ENCODE assay signal across 8 cellular contexts in genomic region chr5:146048994-146049703, GRCh38. TPM values are rescaled to one million over a fixed set of nuclear protein-coding genes. Genes with fewer than 3 reads are reported as not detected.
A peak's percentile ranks its signal among the peaks of the same experiment; 100 is the strongest.
DNase-seq lines count a peak whose midpoint lies in the region; ATAC-seq, FAIRE-seq and TF ChIP-seq lines count a peak whose summit lies in the region.

No MANE protein-coding gene starts in this region.

- peak; percentile 91 for FAIRE-seq in HepG2 (lab: Jason Lieb, UNC)

- in situ Hi-C loops in HepG2 (cut with HindIII; ENCODE audit: extremely low pct_ligation_motif_present, low pct_unique_long_range_greater_than_20kb), result no loop called here

- no TSS peak for BruUV-seq in HepG2 (replicated peaks; lab: Mats Ljungman, UMichigan)

- H3K27me3 Mint-ChIP-seq in chondrocyte (ENCODE audit: low read depth), result no peaks in the 10 kb centered on the region

- H3K9me3 ChIP-seq in HepG2 (ENCODE audit: low read length), result no peaks in the 10 kb centered on the region
- H3K9me3 ChIP-seq in upper lobe of right lung, result no peaks in the 10 kb centered on the region

- TF ChIP-seq CTCF in chondrocyte (IDR thresholded peaks at IDR 0.05) (peak; percentile 89), HepG2 (CRISPR knock-in tag; IDR thresholded peaks at IDR 0.05) (peak; percentile 83), upper lobe of right lung (IDR thresholded peaks at IDR 0.05) (peak; percentile 68)

- TF ChIP-seq POLR2A in HepG2 (IDR thresholded peaks at IDR 0.05; ENCODE audit: insufficient read depth in 1 of 2, low read depth in 2 of 2, low read length in 2 of 2), result no peak

- peak; percentile 92 for ATAC-seq in HepG2
- ATAC-seq in upper lobe of right lung, result peak; percentile 82
- ATAC-seq in GM19397 (IDR thresholded peaks at IDR 0.05; ENCODE audit: unreplicated experiment), result no peak
- no peak for ATAC-seq in HG02571 (IDR thresholded peaks at IDR 0.05; ENCODE audit: unreplicated experiment)

- H4K20me1 ChIP-seq in HepG2 (ENCODE audit: insufficient read depth, low read length), result no peaks in the 10 kb centered on the region

- no peaks in the 10 kb centered on the region for H3K27me3 ChIP-seq in HepG2 (ENCODE audit: control insufficient read depth in 1 of 2, insufficient read depth in 2 of 2, low read length in 2 of 2)
- no peaks in the 10 kb centered on the region for H3K27me3 ChIP-seq in upper lobe of right lung

- H3K36me3 ChIP-seq in HepG2 (replicated peaks in 1 of 2; ENCODE audit: control insufficient read depth in 1 of 2, insufficient read depth in 2 of 2, low read length in 2 of 2) (peaks cover 2 to 10% of the 10 kb centered on the region in 2 experiments; a peak in 3 of 5 replicates), upper lobe of right lung (no peaks in the 10 kb centered on the region)

- no peak overlapping the region for H3K4me2 ChIP-seq in HepG2 (ENCODE audit: low read depth, low read length)

- H3K36me3 Mint-ChIP-seq in chondrocyte (ENCODE audit: low read depth), result no peaks in the 10 kb centered on the region

- H3K27ac Mint-ChIP-seq in chondrocyte (ENCODE audit: unreplicated experiment), result no peak overlapping the region

- no peak overlapping the region for H3K9ac ChIP-seq in HepG2 (ENCODE audit: insufficient read depth, low read depth, low read length)

- TF ChIP-seq EP300 in HepG2 (IDR thresholded peaks at IDR 0.05; ENCODE audit: low read depth in 2 of 2, low read length in 2 of 2) (no peak), HepG2 (CRISPR knock-in tag; IDR thresholded peaks at IDR 0.05; ENCODE audit: borderline replicate concordance) (no peak)

- CTCF ChIA-PET in HepG2 (lab: Yijun Ruan, JAX; ENCODE audit: low intra/inter-chr PET ratio, low total read pairs), result interaction anchor here (1.1 to 2.2 kb wide), 5 partner anchors 141 to 368 kb away, joined by 3 to 7 read pairs (median 6); no protein-coding TSS in a partner anchor

- H3K4me1 Mint-ChIP-seq in chondrocyte (ENCODE audit: low read depth), result peaks cover 6% of the 10 kb centered on the region

- H3K9me3 Mint-ChIP-seq in chondrocyte (ENCODE audit: low read depth), result no peaks in the 10 kb centered on the region

- POLR2A ChIA-PET in HepG2 (lab: Yijun Ruan, JAX), result no interaction called here

- no peak overlapping the region for H2AFZ ChIP-seq in HepG2 (ENCODE audit: low read length)

- H3K4me1 ChIP-seq in HepG2 (ENCODE audit: insufficient read depth, low read length) (no peaks in the 10 kb centered on the region), upper lobe of right lung (no peaks in the 10 kb centered on the region)

- H3K79me2 ChIP-seq in HepG2 (ENCODE audit: insufficient read depth, low read length), result no peaks in the 10 kb centered on the region

- peak; percentile 84 for TF ChIP-seq RAD21 in HepG2 (CRISPR knock-in tag; IDR thresholded peaks at IDR 0.05)

- no peak overlapping the region for H3K27ac ChIP-seq in HepG2 (ENCODE audit: extremely low read length, insufficient read depth, low read length)
- H3K27ac ChIP-seq in upper lobe of right lung, result no peak overlapping the region

- H3K4me3 ChIP-seq in HepG2 (replicated peaks in 1 of 3; ENCODE audit: insufficient read depth in 1 of 3, low read depth in 2 of 3, low read length in 3 of 3), result no peak overlapping the region
- H3K4me3 ChIP-seq in upper lobe of right lung, result no peak overlapping the region

- WGBS in HepG2 (ENCODE audit: low lambda C conversion rate), result 84% methylated on average over 15 of the region's 15 CpGs

- intact Hi-C loops in HepG2 (cut with micrococcal nuclease; ENCODE audit: unreplicated experiment), result loop anchor here (1.0 to 2.0 kb wide), 5 partner anchors 112 to 368 kb away; partner anchors contain the start of gene SH3RF2
- intact Hi-C loops in upper lobe of right lung (cut with DNase I), result no loop called here

- DNase-seq in ELF-1 (ENCODE audit: low read depth, low spot score) (peak; percentile 63), HT1080 (ENCODE audit: low read depth) (peak; percentile 71), NOMO-1 treated with DMSO at 0.1 percent for 48 hours (lab: John Stamatoyannopoulos, UW; ENCODE audit: unreplicated experiment) (peak; percentile 48), chondrocyte (ENCODE audit: low spot score) (no peak), HepG2 (ENCODE audit: low spot score) (peak; percentile 66), upper lobe of right lung (no peak)

- no peak overlapping the region for H3K4me3 Mint-ChIP-seq in chondrocyte (ENCODE audit: unreplicated experiment)

TF ChIP-seq in HepG2, 621 proteins besides CTCF, POLR2A, EP300 and RAD21:
- peak; percentile 13; the same call in 1 of the 2 replicates for TF ChIP-seq CEBPG (CRISPR knock-in tag; IDR thresholded peaks at IDR 0.05)
- TF ChIP-seq, protein P1, sequence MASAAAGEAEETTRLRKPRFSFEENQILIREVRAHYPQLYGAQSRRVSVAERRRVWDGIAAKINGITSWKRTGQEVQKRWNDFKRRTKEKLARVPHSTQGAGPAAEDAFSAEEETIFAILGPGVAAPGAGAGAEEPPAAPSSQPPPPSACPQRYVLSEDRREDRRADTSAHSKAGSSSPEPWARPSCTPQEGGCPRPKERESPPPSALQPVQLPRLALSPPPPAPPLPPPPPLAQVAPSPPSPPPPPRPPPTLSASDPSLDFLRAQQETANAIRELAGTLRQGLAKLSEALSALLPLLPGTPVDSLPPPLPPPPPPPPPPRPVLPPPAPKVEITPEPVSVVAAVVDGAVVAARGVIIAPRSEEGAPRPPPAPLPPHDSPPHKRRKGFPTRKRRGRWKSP (CRISPR knock-in tag; IDR thresholded peaks at IDR 0.05), result 0 out of 2 replicates have a peak, but pooled peaks have one; percentile 36
- peak; percentile 51; the same call in 1 of the 2 replicates for TF ChIP-seq GFI1 (CRISPR knock-in tag; IDR thresholded peaks at IDR 0.05; ENCODE audit: borderline replicate concordance)
- peak; percentile 19 for TF ChIP-seq TEAD3 (CRISPR knock-in tag; optimal IDR thresholded peaks at IDR 0.05; ENCODE audit: borderline replicate concordance)
- no peak for TF ChIP-seq EED (CRISPR knock-in tag; IDR thresholded peaks at IDR 0.05)
- TF ChIP-seq SOX5 (CRISPR knock-in tag; IDR thresholded peaks at IDR 0.05; ENCODE audit: borderline replicate concordance), result 0 out of 2 replicates have a peak, but pooled peaks have one; percentile 16
- peak; percentile 92 for TF ChIP-seq SMC3 (IDR thresholded peaks at IDR 0.05; ENCODE audit: low read length)
- peak; percentile 94 for TF ChIP-seq STAG1 (CRISPR knock-in tag; IDR thresholded peaks at IDR 0.05)
- TF ChIP-seq ZNF605 (CRISPR knock-in tag; IDR thresholded peaks at IDR 0.05), result 0 out of 2 replicates have a peak, but pooled peaks have one; percentile 23
- TF ChIP-seq ZNF747 (CRISPR knock-in tag; IDR thresholded peaks at IDR 0.05; ENCODE audit: borderline replicate concordance), result 0 out of 2 replicates have a peak, but pooled peaks have one; percentile 31
- TF ChIP-seq MIXL1 (CRISPR knock-in tag; IDR thresholded peaks at IDR 0.05), result 0 out of 2 replicates have a peak, but pooled peaks have one; percentile 21
- TF ChIP-seq NFE2L2 (IDR thresholded peaks at IDR 0.05; ENCODE audit: low read length), result no peak
- no peak for TF ChIP-seq ARNT2 (CRISPR knock-in tag; IDR thresholded peaks at IDR 0.05; ENCODE audit: low read depth)

RNA-seq across cellular contexts. Expression of gene PLAC8L1, which starts 56.2 kb away (rescaled TPM):
- total RNA-seq in HT1080 (2014; rRNA removed; shearing (Covaris generic)), result not detected in 2 replicates
- polyA plus RNA-seq in HT1080 (2015; cell fraction: cytosol; rRNA removed), result 0.30 and 0.42 TPM in 2 replicates
- polyA plus RNA-seq in HT1080 (2015; cell fraction: nucleus; rRNA removed), result 0.75 and 0.79 TPM in 2 replicates
- total RNA-seq in chondrocyte, result 0.59 to 0.97 TPM (median 0.94 TPM) in 3 replicates
- not detected in 2 replicates for total RNA-seq in HepG2 (2016; rRNA removed; fragmentation: Illumina TruSeq; extraction: Trizol)
- not detected in 2 replicates for total RNA-seq in HepG2 (2016; cell fraction: cytosol; rRNA removed; fragmentation: Illumina TruSeq; extraction: Trizol; ENCODE audit: low read depth)
- total RNA-seq in HepG2 (2016; cell fraction: insoluble cytoplasmic fraction; rRNA removed; fragmentation: Illumina TruSeq; extraction: Trizol), result not detected in 2 replicates
- not detected in 2 replicates for total RNA-seq in HepG2 (2016; cell fraction: membrane; rRNA removed; fragmentation: Illumina TruSeq; extraction: Trizol)
- total RNA-seq in HepG2 (2016; cell fraction: nucleus; rRNA removed; fragmentation: Illumina TruSeq; extraction: Trizol), result 0.71 TPM in 1 of 2 replicates, not detected in the other
- 0.29 and 0.44 TPM in 2 replicates for polyA plus RNA-seq in HepG2 (2011; rRNA removed)
- 0.13 and 0.21 TPM in 2 replicates for polyA plus RNA-seq in HepG2 (2011; cell fraction: cytosol; rRNA removed)
- 2.1 and 2.5 TPM in 2 replicates for polyA plus RNA-seq in HepG2 (2011; cell fraction: nucleus; rRNA removed)
- polyA plus RNA-seq in HepG2 (2012), result 0.52 and 1.0 TPM in 2 replicates
- polyA plus RNA-seq in HepG2 (2016; cell fraction: cytosol; fragmentation: Illumina TruSeq; extraction: Trizol; ENCODE audit: low read depth), result not detected in 2 replicates
- polyA plus RNA-seq in HepG2 (2016; cell fraction: insoluble cytoplasmic fraction; fragmentation: Illumina TruSeq; extraction: Trizol; ENCODE audit: low read depth), result not detected in 2 replicates
- polyA plus RNA-seq in HepG2 (2016; cell fraction: membrane; fragmentation: Illumina TruSeq; extraction: Trizol; ENCODE audit: low read depth), result not detected in 2 replicates
- 1.8 TPM in 1 of 2 replicates, not detected in the other for polyA plus RNA-seq in HepG2 (2016; cell fraction: nucleus; fragmentation: Illumina TruSeq; extraction: Trizol; ENCODE audit: insufficient read depth, low read depth)
- 0.54 TPM in 1 of 2 replicates, not detected in the other for polyA minus RNA-seq in HepG2 (2011; rRNA and poly(A)+ RNA removed; ENCODE audit: low replicate concordance)
- polyA minus RNA-seq in HepG2 (2011; cell fraction: cytosol; rRNA and poly(A)+ RNA removed), result not detected in 2 replicates
- polyA minus RNA-seq in HepG2 (2011; cell fraction: nucleus; rRNA and poly(A)+ RNA removed), result 0.87 TPM in 1 of 2 replicates, not detected in the other
- not detected for total RNA-seq in upper lobe of right lung

Comparison
In these comparisons a context has a peak if more than half of its experiments do, and no peak if none do; other contexts are left out.
1. DNase-seq: peak in ELF-1 (single experiment), HT1080 (single experiment), NOMO-1 treated with DMSO at 0.1 percent for 48 hours (single experiment) and HepG2 (single experiment); none in chondrocyte (single experiment) and upper lobe of right lung (single experiment).
2. ATAC-seq: peak in HepG2 (single experiment) and upper lobe of right lung (single experiment); none in GM19397 (single experiment) and HG02571 (single experiment).
3. Peak in every context shown above with its lines, with median percentiles within 50 percentile points of each other: CTCF ChIP-seq.